In the genomic region with DNA sequence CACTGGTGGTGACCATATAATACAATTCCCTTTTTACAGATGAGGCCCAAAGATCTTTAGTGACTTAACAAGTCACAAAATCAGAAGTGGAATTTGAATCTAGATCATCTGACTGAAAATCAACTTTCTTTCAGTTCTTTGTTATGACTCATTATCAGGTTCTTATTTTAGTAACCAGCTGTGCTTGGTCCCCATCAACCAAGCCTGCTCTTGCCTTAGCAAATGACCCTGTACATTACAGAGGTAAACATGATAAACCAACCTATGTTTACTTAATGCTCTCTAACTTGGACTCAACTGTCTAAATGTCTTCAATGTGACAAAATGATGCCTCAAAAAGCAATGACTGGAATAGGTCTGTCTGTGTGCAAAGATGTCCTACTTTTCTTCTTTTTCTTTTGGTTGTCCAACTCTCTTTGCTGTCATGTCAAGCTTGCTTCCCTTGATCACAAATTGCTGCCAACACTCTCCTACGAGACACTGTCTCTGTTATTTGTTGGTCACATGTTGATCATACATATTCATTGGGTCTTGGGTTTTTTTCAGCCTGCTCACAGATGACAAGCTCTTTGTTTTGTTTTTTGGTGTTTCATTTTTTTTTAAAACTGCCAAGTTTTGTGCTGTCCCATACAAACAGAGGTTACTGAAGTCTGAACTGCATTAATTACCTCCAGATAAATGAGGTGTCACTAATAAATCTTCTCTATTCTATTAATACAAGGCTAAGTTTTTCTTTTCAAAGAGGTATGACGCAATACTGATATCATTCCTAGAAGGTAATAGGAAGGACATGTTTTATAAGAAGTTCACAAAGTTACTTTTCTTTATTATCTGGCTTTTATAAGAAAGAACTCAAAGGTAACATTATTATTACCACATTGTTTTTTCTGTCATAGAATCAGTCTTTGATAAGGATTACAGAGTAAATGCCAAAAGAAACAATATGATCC, we compare ENCODE assay signal across 12 cellular contexts.
DNase-seq lines count a peak whose midpoint lies in the region; ATAC-seq and TF ChIP-seq lines count a peak whose summit lies in the region.
"Had no signal": no experiment of that assay in that cellular context is flagged by ENCODE, and none has a peak within 500 bp of the region (broad histone marks: within the 10 kb centered on the region; RNA-seq: fewer than 3 reads in every experiment).

No MANE protein-coding gene starts in this region.

- peaks cover 91% of the 10 kb centered on the region for H3K36me3 Mint-ChIP-seq in activated T-helper 17 cell treated with anti-CD3 and anti-CD28 coated beads, Interleukin-2, amount 50 U/mL, for 72 hours (ENCODE audit: low read depth)

- H3K4me1 ChIP-seq in esophagus squamous epithelium, result no peaks in the 10 kb centered on the region

- DNase-seq in Ammon's horn (ENCODE audit: low spot score) (peak; percentile 89), HuH-7 (ENCODE audit: low spot score) (no peak), esophagus squamous epithelium (lab: John Stamatoyannopoulos, UW) (no peak), NCI-H1105 (lab: John Stamatoyannopoulos, UW) (no peak)
- no peak for DNase-seq in effector CD4-positive, alpha-beta T cell
- DNase-seq: cortex of kidney; NCI-H446; stimulated activated CD4-positive, alpha-beta T cell treated with anti-CD3 and anti-CD28 coated beads, Interleukin-2, amount 100 ng/mL, for 48 hours; WERI-Rb-1 had no signal

- H3K27me3 ChIP-seq in esophagus squamous epithelium, result no peaks in the 10 kb centered on the region

- 75 to 89% methylated on average over 2 of the region's 2 CpGs for WGBS in esophagus squamous epithelium, 2 donors

- peaks cover 7% of the 10 kb centered on the region for H3K9me3 Mint-ChIP-seq in activated T-helper 17 cell treated with anti-CD3 and anti-CD28 coated beads, Interleukin-2, amount 50 U/mL, for 72 hours

- no peak for TF ChIP-seq POLR2A in esophagus squamous epithelium (IDR thresholded peaks at IDR 0.05)

- intact Hi-C loops in esophagus squamous epithelium (cut with DNase I), result no loop called here

- peaks cover 30% of the 10 kb centered on the region for H3K4me1 Mint-ChIP-seq in activated T-helper 17 cell treated with anti-CD3 and anti-CD28 coated beads, Interleukin-2, amount 50 U/mL, for 72 hours

- no peaks in the 10 kb centered on the region for H3K27me3 Mint-ChIP-seq in activated T-helper 17 cell treated with anti-CD3 and anti-CD28 coated beads, Interleukin-2, amount 50 U/mL, for 72 hours

- TF ChIP-seq CTCF in esophagus squamous epithelium (IDR thresholded peaks at IDR 0.05), result no peak

- peak overlapping the region; percentile 41 for H3K27ac Mint-ChIP-seq in activated T-helper 17 cell treated with anti-CD3 and anti-CD28 coated beads, Interleukin-2, amount 50 U/mL, for 72 hours

- H3K9me3 ChIP-seq in esophagus squamous epithelium, result peaks cover 0 to 31% (median 12%) of the 10 kb centered on the region in 3 donors

- ATAC-seq in GM19035 (IDR thresholded peaks at IDR 0.05; ENCODE audit: unreplicated experiment) (peak; percentile 91), HG02884 (IDR thresholded peaks at IDR 0.05; ENCODE audit: unreplicated experiment) (peak; percentile 96)
- peak; percentile 90 for ATAC-seq in activated T-helper 17 cell treated with anti-CD3 and anti-CD28 coated beads, Interleukin-2, amount 50 U/mL, for 72 hours (replicated peaks)

- H3K4me3 ChIP-seq in esophagus squamous epithelium, result no peak overlapping the region

- H3K4me3 Mint-ChIP-seq in activated T-helper 17 cell treated with anti-CD3 and anti-CD28 coated beads, Interleukin-2, amount 50 U/mL, for 72 hours, result no peak overlapping the region

- peaks cover 0 to 43% (median 0%) of the 10 kb centered on the region in 3 donors for H3K36me3 ChIP-seq in esophagus squamous epithelium

- no peak overlapping the region for H3K27ac ChIP-seq in esophagus squamous epithelium
- H3K27ac ChIP-seq: WERI-Rb-1 had no signal
